Comparison of ENCODE assay signal across 28 cellular contexts in the genomic region with DNA sequence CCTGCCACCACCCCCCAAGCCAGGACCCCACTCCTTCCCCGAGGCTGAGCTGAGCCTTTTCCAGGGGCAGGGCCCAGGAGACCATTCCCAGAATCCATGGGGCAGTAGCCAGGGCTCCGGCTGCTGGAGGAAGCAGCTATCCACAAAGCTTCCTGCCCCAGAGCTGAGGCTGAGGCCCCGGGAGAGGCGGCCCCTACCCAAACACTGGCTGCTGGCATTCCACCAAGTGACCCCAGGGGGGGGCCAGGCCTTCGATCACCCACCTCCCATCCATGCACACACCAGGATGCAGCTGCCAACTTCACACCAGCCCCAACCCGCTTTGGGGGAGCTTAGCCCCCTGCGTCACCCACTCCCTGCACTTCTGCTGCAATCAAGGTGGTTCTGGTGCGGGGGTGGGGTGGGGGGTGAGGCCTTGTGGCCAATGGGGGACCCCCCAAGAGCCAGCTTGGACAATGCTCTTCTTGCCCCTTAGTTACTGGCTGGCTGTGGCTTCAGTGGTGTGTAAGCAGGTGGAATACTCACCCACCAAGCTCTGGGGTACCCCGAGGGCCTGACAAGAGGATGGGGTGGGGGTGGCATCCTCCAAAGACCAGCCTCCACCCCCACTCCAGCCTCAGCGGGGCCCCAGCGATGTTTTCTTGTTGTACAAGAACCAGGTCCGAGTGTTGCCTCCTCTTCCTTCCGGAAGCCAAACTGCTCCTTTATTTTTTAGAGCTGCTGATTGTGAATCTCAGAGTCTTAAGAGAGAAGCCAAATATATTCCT. TPM values are rescaled to one million over a fixed set of nuclear protein-coding genes. Genes with fewer than 3 reads are reported as not detected.
DNase-seq lines count a peak whose midpoint lies in the region; ATAC-seq, FAIRE-seq and TF ChIP-seq lines count a peak whose summit lies in the region.
"Had no signal": no experiment of that assay in that cellular context is flagged by ENCODE, and none has a peak within 500 bp of the region (broad histone marks: within the 10 kb centered on the region; RNA-seq: fewer than 3 reads in every experiment).

No MANE protein-coding gene starts in this region.

- FAIRE-seq in HepG2 (lab: Jason Lieb, UNC), result no peak
- FAIRE-seq: D721Med, GM12892, RCC 7860 had no signal

- H3K27ac ChIP-seq in CD8-positive, alpha-beta T cell (ENCODE audit: low read depth, low read length), result no peak overlapping the region
- H3K27ac ChIP-seq in caudate nucleus (ENCODE audit: low read depth, low read length) (peak overlapping the region; percentile 99), HepG2 (ENCODE audit: extremely low read length, insufficient read depth, low read length) (no peak overlapping the region), suprapubic skin (peak overlapping the region; percentile 56)
- H3K27ac ChIP-seq: HL-60, SK-N-MC had no signal

- in situ Hi-C loops in HepG2 (cut with HindIII; ENCODE audit: extremely low pct_ligation_motif_present, low pct_unique_long_range_greater_than_20kb), result no loop called here

- no peak overlapping the region for H3K4me3 Mint-ChIP-seq in CD8-positive, alpha-beta T cell
- H3K4me3 Mint-ChIP-seq: activated CD4-positive, alpha-beta T cell treated with anti-CD3 and anti-CD28 coated beads, Interleukin-2, amount 10 ng/mL, durations not matched to agents 24 days and 14 days; activated naive CD4-positive, alpha-beta T cell treated with anti-CD3 and anti-CD28 coated beads for 36 hours; dendritic cell treated with granulocyte-macrophage colony-stimulating factor and Interleukin-4, amounts not matched to agents 40 ng/mL and 50 ng/mL, for 4 days; mesothelial cell of epicardium; naive thymus-derived CD4-positive, alpha-beta T cell; T-helper 17 cell; type B pancreatic cell had no signal

- no peaks in the 10 kb centered on the region for H3K9me3 ChIP-seq in CD8-positive, alpha-beta T cell (ENCODE audit: low read length)
- H3K9me3 ChIP-seq in HepG2 (ENCODE audit: low read length) (no peaks in the 10 kb centered on the region), suprapubic skin (no peaks in the 10 kb centered on the region)

- no peak for TF ChIP-seq EP300 in HepG2 (IDR thresholded peaks at IDR 0.05; ENCODE audit: low read depth in 2 of 2, low read length in 2 of 2)
- no peak for TF ChIP-seq EP300 in HepG2 (CRISPR knock-in tag; IDR thresholded peaks at IDR 0.05; ENCODE audit: borderline replicate concordance)
- TF ChIP-seq EP300 in suprapubic skin (IDR thresholded peaks at IDR 0.05), result no peak

- peaks cover 3% of the 10 kb centered on the region for H3K4me1 ChIP-seq in CD8-positive, alpha-beta T cell (ENCODE audit: insufficient read depth, low read length)
- H3K4me1 ChIP-seq in HepG2 (ENCODE audit: insufficient read depth, low read length), result peaks cover 25% of the 10 kb centered on the region
- H3K4me1 ChIP-seq in suprapubic skin, result peaks cover 69% of the 10 kb centered on the region

- no peak overlapping the region for H2AFZ ChIP-seq in HepG2 (ENCODE audit: low read length)

- peaks cover 22% of the 10 kb centered on the region for H3K36me3 ChIP-seq in CD8-positive, alpha-beta T cell (ENCODE audit: insufficient read depth, low read length)
- H3K36me3 ChIP-seq in HepG2 (replicated peaks in 1 of 2; ENCODE audit: control insufficient read depth in 1 of 2, insufficient read depth in 2 of 2, low read length in 2 of 2) (peaks cover 24 to 47% of the 10 kb centered on the region in 2 experiments), suprapubic skin (peaks cover 58% of the 10 kb centered on the region)

- H3K79me2 ChIP-seq in HepG2 (ENCODE audit: insufficient read depth, low read length), result no peaks in the 10 kb centered on the region

- no peak for ATAC-seq in CD8-positive, alpha-beta T cell
- no peak for ATAC-seq in HepG2
- no peak for ATAC-seq in GM21529 (IDR thresholded peaks at IDR 0.05; ENCODE audit: unreplicated experiment)
- no peak for ATAC-seq in GM21786 (IDR thresholded peaks at IDR 0.05; ENCODE audit: unreplicated experiment)
- no peak for ATAC-seq in GM18520 (IDR thresholded peaks at IDR 0.05; ENCODE audit: unreplicated experiment)
- ATAC-seq in GM21360 (IDR thresholded peaks at IDR 0.05; ENCODE audit: unreplicated experiment), result no peak
- ATAC-seq: HCT116; naive thymus-derived CD4-positive, alpha-beta T cell; T-helper 17 cell had no signal

- TF ChIP-seq CTCF in CD8-positive, alpha-beta T cell (IDR thresholded peaks at IDR 0.05), result no peak
- TF ChIP-seq CTCF in HepG2 (CRISPR knock-in tag; IDR thresholded peaks at IDR 0.05), result no peak
- no peak for TF ChIP-seq CTCF in suprapubic skin (IDR thresholded peaks at IDR 0.05)

- TF ChIP-seq POLR2A in HepG2 (IDR thresholded peaks at IDR 0.05; ENCODE audit: insufficient read depth in 1 of 2, low read depth in 2 of 2, low read length in 2 of 2), result no peak
- no peak for TF ChIP-seq POLR2A in suprapubic skin (IDR thresholded peaks at IDR 0.05)

- H3K4me2 ChIP-seq in HepG2 (ENCODE audit: low read depth, low read length), result no peak overlapping the region

- no peak overlapping the region for H3K9ac ChIP-seq in HepG2 (ENCODE audit: insufficient read depth, low read depth, low read length)

- no TSS peak for BruUV-seq in HepG2 (replicated peaks; lab: Mats Ljungman, UMichigan)

- intact Hi-C loops in CD8-positive, alpha-beta T cell (cut with DNase I, micrococcal nuclease), result no loop called here
- intact Hi-C loops in HepG2 (cut with micrococcal nuclease; ENCODE audit: unreplicated experiment), result no loop called here

- H3K27me3 Mint-ChIP-seq in CD8-positive, alpha-beta T cell (ENCODE audit: low read depth), result no peaks in the 10 kb centered on the region
- H3K27me3 Mint-ChIP-seq: type B pancreatic cell had no signal

- POLR2A ChIA-PET in CD8-positive, alpha-beta T cell (lab: Charles Lee), result no interaction called here
- POLR2A ChIA-PET in HepG2 (lab: Yijun Ruan, JAX), result interaction anchor here (0.9 to 3.0 kb wide), 4 partner anchors 11 to 17 kb away, joined by 3 to 9 read pairs (median 3); a partner anchor contains a TSS

- CTCF ChIA-PET in CD8-positive, alpha-beta T cell (lab: Charles Lee), result interaction anchor here (1.2 kb wide), 1 partner anchor 117 kb away, joined by 6 read pairs; no protein-coding TSS in a partner anchor
- CTCF ChIA-PET in HepG2 (lab: Yijun Ruan, JAX; ENCODE audit: low intra/inter-chr PET ratio, low total read pairs), result no interaction called here

- H3K9me3 Mint-ChIP-seq in CD8-positive, alpha-beta T cell, result no peaks in the 10 kb centered on the region
- H3K9me3 Mint-ChIP-seq: activated CD4-positive, alpha-beta T cell treated with anti-CD3 and anti-CD28 coated beads, Interleukin-2, amount 10 ng/mL, durations not matched to agents 24 days and 14 days; activated naive CD4-positive, alpha-beta T cell treated with anti-CD3 and anti-CD28 coated beads for 36 hours; dendritic cell treated with granulocyte-macrophage colony-stimulating factor and Interleukin-4, amounts not matched to agents 40 ng/mL and 50 ng/mL, for 4 days; mesothelial cell of epicardium; naive thymus-derived CD4-positive, alpha-beta T cell; type B pancreatic cell had no signal

- H3K27me3 ChIP-seq in CD8-positive, alpha-beta T cell (ENCODE audit: insufficient read depth, low read length), result no peaks in the 10 kb centered on the region
- H3K27me3 ChIP-seq in HepG2 (ENCODE audit: control insufficient read depth in 1 of 2, insufficient read depth in 2 of 2, low read length in 2 of 2), result peaks cover 0 to 6% of the 10 kb centered on the region in 2 experiments; a peak in 2 of 5 replicates
- H3K27me3 ChIP-seq in suprapubic skin, result no peaks in the 10 kb centered on the region

- H3K36me3 Mint-ChIP-seq in CD8-positive, alpha-beta T cell, result peaks cover 42% of the 10 kb centered on the region
- H3K36me3 Mint-ChIP-seq: type B pancreatic cell had no signal

- no peak for TF ChIP-seq RAD21 in HepG2 (CRISPR knock-in tag; IDR thresholded peaks at IDR 0.05)

- H3K27ac Mint-ChIP-seq in CD8-positive, alpha-beta T cell, result peak overlapping the region; percentile 41
- H3K27ac Mint-ChIP-seq: activated CD4-positive, alpha-beta T cell treated with anti-CD3 and anti-CD28 coated beads, Interleukin-2, amount 10 ng/mL, durations not matched to agents 24 days and 14 days; activated naive CD4-positive, alpha-beta T cell treated with anti-CD3 and anti-CD28 coated beads for 36 hours; mesothelial cell of epicardium; naive thymus-derived CD4-positive, alpha-beta T cell; T-helper 17 cell; type B pancreatic cell had no signal

- no peak overlapping the region for H3K4me3 ChIP-seq in CD8-positive, alpha-beta T cell (ENCODE audit: low read depth, low read length)
- H3K4me3 ChIP-seq in HepG2 (replicated peaks in 1 of 3; ENCODE audit: insufficient read depth in 1 of 3, low read depth in 2 of 3, low read length in 3 of 3) (no peak overlapping the region), suprapubic skin (no peak overlapping the region)
- H3K4me3 ChIP-seq: SK-N-MC had no signal

- 0 out of 2 replicates have a peak, but pooled peaks cover 2% of the 10 kb centered on the region for H4K20me1 ChIP-seq in HepG2 (ENCODE audit: insufficient read depth, low read length)

- no peak for DNase-seq in CD8-positive, alpha-beta T cell
- DNase-seq in caudate nucleus (lab: John Stamatoyannopoulos, UW), result peak in 3 of 61 donors; percentile 42 to 44 (median 44)
- DNase-seq in HepG2 (ENCODE audit: low spot score), result no peak
- no peak for DNase-seq in suprapubic skin (ENCODE audit: low spot score in 2 of 2)
- DNase-seq: activated CD4-positive, alpha-beta T cell treated with anti-CD3 and anti-CD28 coated beads, Interleukin-2, amount 10 ng/mL, durations not matched to agents 24 days and 14 days; activated naive CD4-positive, alpha-beta T cell treated with anti-CD3 and anti-CD28 coated beads for 36 hours; activated T-cell treated with anti-CD3 and anti-CD28 coated beads, Interleukin-2, amount 50 U/mL, for 48 hours; amniotic stem cell; naive thymus-derived CD4-positive, alpha-beta T cell; NCI-H1048; NCI-H524 treated with DMSO at 0.1 percent for 48 hours; stimulated activated CD4-positive, alpha-beta T cell treated with anti-CD3 and anti-CD28 coated beads, Interleukin-12 subunit alpha, Interleukin-12 subunit beta, amount 100 ng/mL, for 4 hours; stimulated activated naive CD4-positive, alpha-beta T cell treated with Interleukin-2 at 50 U/mL for 16 hours; T-helper 17 cell had no signal

- peaks cover 5% of the 10 kb centered on the region for H3K4me1 Mint-ChIP-seq in CD8-positive, alpha-beta T cell (ENCODE audit: low read depth)

- 99% methylated on average over 4 of the region's 13 CpGs for WGBS in HepG2 (ENCODE audit: low lambda C conversion rate)
- 61% methylated on average over 7 of the region's 13 CpGs for WGBS in suprapubic skin

RNA-seq across cellular contexts. Expression of a gene that starts 16.8 kb away (rescaled TPM):
- total RNA-seq in CD8-positive, alpha-beta T cell, result 10 to 100 TPM; 69.8 to 71.8 TPM
- total RNA-seq in HepG2 (2016; rRNA removed; fragmentation: Illumina TruSeq; extraction: Trizol), result 40.4 and 54.8 TPM in 2 replicates
- 58.9 and 65.5 TPM in 2 replicates for total RNA-seq in HepG2 (2016; cell fraction: cytosol; rRNA removed; fragmentation: Illumina TruSeq; extraction: Trizol; ENCODE audit: low read depth)
- total RNA-seq in HepG2 (2016; cell fraction: insoluble cytoplasmic fraction; rRNA removed; fragmentation: Illumina TruSeq; extraction: Trizol), result 35.1 and 61.8 TPM in 2 replicates
- total RNA-seq in HepG2 (2016; cell fraction: membrane; rRNA removed; fragmentation: Illumina TruSeq; extraction: Trizol), result 24.4 and 24.9 TPM in 2 replicates
- total RNA-seq in HepG2 (2016; cell fraction: nucleus; rRNA removed; fragmentation: Illumina TruSeq; extraction: Trizol), result 52.0 and 62.6 TPM in 2 replicates
- 18.6 and 28.4 TPM in 2 replicates for polyA plus RNA-seq in HepG2 (2011; rRNA removed)
- polyA plus RNA-seq in HepG2 (2011; cell fraction: cytosol; rRNA removed), result 9.7 and 12.5 TPM in 2 replicates
- 158 and 176 TPM in 2 replicates for polyA plus RNA-seq in HepG2 (2011; cell fraction: nucleus; rRNA removed)
- 28.0 and 41.5 TPM in 2 replicates for polyA plus RNA-seq in HepG2 (2012)
- 7.8 and 7.9 TPM in 2 replicates for polyA plus RNA-seq in HepG2 (2016; cell fraction: cytosol; fragmentation: Illumina TruSeq; extraction: Trizol; ENCODE audit: low read depth)
- 28.2 and 32.7 TPM in 2 replicates for polyA plus RNA-seq in HepG2 (2016; cell fraction: insoluble cytoplasmic fraction; fragmentation: Illumina TruSeq; extraction: Trizol; ENCODE audit: low read depth)
- 9.0 and 12.1 TPM in 2 replicates for polyA plus RNA-seq in HepG2 (2016; cell fraction: membrane; fragmentation: Illumina TruSeq; extraction: Trizol; ENCODE audit: low read depth)
- polyA plus RNA-seq in HepG2 (2016; cell fraction: nucleus; fragmentation: Illumina TruSeq; extraction: Trizol; ENCODE audit: insufficient read depth, low read depth), result 146 and 160 TPM in 2 replicates
- polyA minus RNA-seq in HepG2 (2011; rRNA and poly(A)+ RNA removed; ENCODE audit: low replicate concordance), result 50.2 and 100 TPM in 2 replicates
- polyA minus RNA-seq in HepG2 (2011; cell fraction: cytosol; rRNA and poly(A)+ RNA removed), result 19.4 and 21.0 TPM in 2 replicates
- polyA minus RNA-seq in HepG2 (2011; cell fraction: nucleus; rRNA and poly(A)+ RNA removed), result 53.3 and 54.8 TPM in 2 replicates
- 100 to 1,000 TPM in 1 of 4 donors, 10 to 100 TPM in 3; 73.4 to 127 (median 83.8) TPM for total RNA-seq in suprapubic skin

RNA-seq across cellular contexts. Expression of a gene that starts 22.0 kb away (rescaled TPM):
- total RNA-seq in CD8-positive, alpha-beta T cell, result not detected
- 0.70 and 0.80 TPM in 2 replicates for total RNA-seq in HepG2 (2016; rRNA removed; fragmentation: Illumina TruSeq; extraction: Trizol)
- 0.20 and 0.26 TPM in 2 replicates for total RNA-seq in HepG2 (2016; cell fraction: cytosol; rRNA removed; fragmentation: Illumina TruSeq; extraction: Trizol; ENCODE audit: low read depth)
- 0.68 and 1.1 TPM in 2 replicates for total RNA-seq in HepG2 (2016; cell fraction: insoluble cytoplasmic fraction; rRNA removed; fragmentation: Illumina TruSeq; extraction: Trizol)
- total RNA-seq in HepG2 (2016; cell fraction: membrane; rRNA removed; fragmentation: Illumina TruSeq; extraction: Trizol), result 0.59 and 0.62 TPM in 2 replicates
- 0.28 and 0.37 TPM in 2 replicates for total RNA-seq in HepG2 (2016; cell fraction: nucleus; rRNA removed; fragmentation: Illumina TruSeq; extraction: Trizol)
- 0.14 and 0.16 TPM in 2 replicates for polyA plus RNA-seq in HepG2 (2011; rRNA removed)
- 0.10 and 0.12 TPM in 2 replicates for polyA plus RNA-seq in HepG2 (2011; cell fraction: cytosol; rRNA removed)
- 0.09 and 0.43 TPM in 2 replicates for polyA plus RNA-seq in HepG2 (2011; cell fraction: nucleus; rRNA removed)
- 0.24 and 0.29 TPM in 2 replicates for polyA plus RNA-seq in HepG2 (2012)
- 0.24 and 0.27 TPM in 2 replicates for polyA plus RNA-seq in HepG2 (2016; cell fraction: cytosol; fragmentation: Illumina TruSeq; extraction: Trizol; ENCODE audit: low read depth)
- polyA plus RNA-seq in HepG2 (2016; cell fraction: insoluble cytoplasmic fraction; fragmentation: Illumina TruSeq; extraction: Trizol; ENCODE audit: low read depth), result 0.71 and 1.2 TPM in 2 replicates
- polyA plus RNA-seq in HepG2 (2016; cell fraction: membrane; fragmentation: Illumina TruSeq; extraction: Trizol; ENCODE audit: low read depth), result 0.50 and 0.52 TPM in 2 replicates
- 1.1 and 1.5 TPM in 2 replicates for polyA plus RNA-seq in HepG2 (2016; cell fraction: nucleus; fragmentation: Illumina TruSeq; extraction: Trizol; ENCODE audit: insufficient read depth, low read depth)
- 0.38 TPM in 1 of 2 replicates, not detected in the other for polyA minus RNA-seq in HepG2 (2011; rRNA and poly(A)+ RNA removed; ENCODE audit: low replicate concordance)
- not detected in 2 replicates for polyA minus RNA-seq in HepG2 (2011; cell fraction: cytosol; rRNA and poly(A)+ RNA removed)
- polyA minus RNA-seq in HepG2 (2011; cell fraction: nucleus; rRNA and poly(A)+ RNA removed), result 0.12 TPM in 1 of 2 replicates, not detected in the other
- total RNA-seq in suprapubic skin, result 100 to 1,000 TPM in 3 of 4 donors, 10 to 100 TPM in 1; 64.6 to 187 (median 134) TPM
- total RNA-seq: activated CD4-positive, alpha-beta T cell treated with anti-CD3 and anti-CD28 coated beads, Interleukin-2, amount 10 ng/mL, durations not matched to agents 24 days and 14 days; activated naive CD4-positive, alpha-beta T cell treated with anti-CD3 and anti-CD28 coated beads for 36 hours; naive thymus-derived CD4-positive, alpha-beta T cell; occipital lobe; T-helper 17 cell had no signal
- polyA plus RNA-seq: naive thymus-derived CD4-positive, alpha-beta T cell had no signal

RNA-seq across cellular contexts. Expression of a gene that starts 39.7 kb away (rescaled TPM):
- 1 to 10 TPM in 1 of 2 experiments, under 1 TPM in 1; 0.64 to 1.1 TPM for total RNA-seq in CD8-positive, alpha-beta T cell
- total RNA-seq in HepG2 (2016; rRNA removed; fragmentation: Illumina TruSeq; extraction: Trizol) (not detected in 2 replicates), suprapubic skin (10 to 100 TPM; 25.1 to 76.3 (median 49.6) TPM)
- not detected in 2 replicates for total RNA-seq in HepG2 (2016; cell fraction: cytosol; rRNA removed; fragmentation: Illumina TruSeq; extraction: Trizol; ENCODE audit: low read depth)
- total RNA-seq in HepG2 (2016; cell fraction: insoluble cytoplasmic fraction; rRNA removed; fragmentation: Illumina TruSeq; extraction: Trizol), result not detected in 2 replicates
- not detected in 2 replicates for total RNA-seq in HepG2 (2016; cell fraction: membrane; rRNA removed; fragmentation: Illumina TruSeq; extraction: Trizol)
- total RNA-seq in HepG2 (2016; cell fraction: nucleus; rRNA removed; fragmentation: Illumina TruSeq; extraction: Trizol), result not detected in 2 replicates
- polyA plus RNA-seq in HepG2 (2011; rRNA removed), result 0.01 and 0.03 TPM in 2 replicates
- polyA plus RNA-seq in HepG2 (2011; cell fraction: cytosol; rRNA removed), result 0.03 and 0.05 TPM in 2 replicates
- 0.14 TPM in 1 of 2 replicates, not detected in the other for polyA plus RNA-seq in HepG2 (2011; cell fraction: nucleus; rRNA removed)
- 0.16 and 0.34 TPM in 2 replicates for polyA plus RNA-seq in HepG2 (2012)
- not detected in 2 replicates for polyA plus RNA-seq in HepG2 (2016; cell fraction: cytosol; fragmentation: Illumina TruSeq; extraction: Trizol; ENCODE audit: low read depth)
- polyA plus RNA-seq in HepG2 (2016; cell fraction: insoluble cytoplasmic fraction; fragmentation: Illumina TruSeq; extraction: Trizol; ENCODE audit: low read depth), result not detected in 2 replicates
- not detected in 2 replicates for polyA plus RNA-seq in HepG2 (2016; cell fraction: membrane; fragmentation: Illumina TruSeq; extraction: Trizol; ENCODE audit: low read depth)
- not detected in 2 replicates for polyA plus RNA-seq in HepG2 (2016; cell fraction: nucleus; fragmentation: Illumina TruSeq; extraction: Trizol; ENCODE audit: insufficient read depth, low read depth)
- 0.16 TPM in 1 of 2 replicates, not detected in the other for polyA minus RNA-seq in HepG2 (2011; rRNA and poly(A)+ RNA removed; ENCODE audit: low replicate concordance)
- not detected in 2 replicates for polyA minus RNA-seq in HepG2 (2011; cell fraction: cytosol; rRNA and poly(A)+ RNA removed)
- polyA minus RNA-seq in HepG2 (2011; cell fraction: nucleus; rRNA and poly(A)+ RNA removed), result not detected in 2 replicates
- polyA plus RNA-seq: naive thymus-derived CD4-positive, alpha-beta T cell had no signal

RNA-seq across cellular contexts. Expression of a gene that starts 45.9 kb away (rescaled TPM):
- not detected for total RNA-seq in CD8-positive, alpha-beta T cell
- 5.1 and 5.8 TPM in 2 replicates for total RNA-seq in HepG2 (2016; rRNA removed; fragmentation: Illumina TruSeq; extraction: Trizol)
- 1.5 and 1.6 TPM in 2 replicates for total RNA-seq in HepG2 (2016; cell fraction: cytosol; rRNA removed; fragmentation: Illumina TruSeq; extraction: Trizol; ENCODE audit: low read depth)
- total RNA-seq in HepG2 (2016; cell fraction: insoluble cytoplasmic fraction; rRNA removed; fragmentation: Illumina TruSeq; extraction: Trizol), result 5.3 and 5.8 TPM in 2 replicates
- 4.8 and 5.0 TPM in 2 replicates for total RNA-seq in HepG2 (2016; cell fraction: membrane; rRNA removed; fragmentation: Illumina TruSeq; extraction: Trizol)
- 3.0 and 4.2 TPM in 2 replicates for total RNA-seq in HepG2 (2016; cell fraction: nucleus; rRNA removed; fragmentation: Illumina TruSeq; extraction: Trizol)
- polyA plus RNA-seq in HepG2 (2011; rRNA removed), result 0.41 and 1.1 TPM in 2 replicates
- polyA plus RNA-seq in HepG2 (2011; cell fraction: cytosol; rRNA removed), result 0.38 and 0.64 TPM in 2 replicates
- polyA plus RNA-seq in HepG2 (2011; cell fraction: nucleus; rRNA removed), result 0.42 and 0.95 TPM in 2 replicates
- 0.58 and 0.69 TPM in 2 replicates for polyA plus RNA-seq in HepG2 (2012)
- polyA plus RNA-seq in HepG2 (2016; cell fraction: cytosol; fragmentation: Illumina TruSeq; extraction: Trizol; ENCODE audit: low read depth), result 1.8 TPM in 2 replicates
- 7.9 and 8.6 TPM in 2 replicates for polyA plus RNA-seq in HepG2 (2016; cell fraction: insoluble cytoplasmic fraction; fragmentation: Illumina TruSeq; extraction: Trizol; ENCODE audit: low read depth)
- 2.3 and 3.2 TPM in 2 replicates for polyA plus RNA-seq in HepG2 (2016; cell fraction: membrane; fragmentation: Illumina TruSeq; extraction: Trizol; ENCODE audit: low read depth)
- polyA plus RNA-seq in HepG2 (2016; cell fraction: nucleus; fragmentation: Illumina TruSeq; extraction: Trizol; ENCODE audit: insufficient read depth, low read depth), result 5.8 and 9.1 TPM in 2 replicates
- polyA minus RNA-seq in HepG2 (2011; rRNA and poly(A)+ RNA removed; ENCODE audit: low replicate concordance), result 1.9 TPM in 1 of 2 replicates, not detected in the other
- polyA minus RNA-seq in HepG2 (2011; cell fraction: cytosol; rRNA and poly(A)+ RNA removed), result 0.70 and 0.99 TPM in 2 replicates
- 0.13 TPM in 1 of 2 replicates, not detected in the other for polyA minus RNA-seq in HepG2 (2011; cell fraction: nucleus; rRNA and poly(A)+ RNA removed)
- 1 to 10 TPM in 1 of 4 donors, under 1 TPM in 2, not detected in 1; 0.64 to 1.3 (median 0.81) TPM for total RNA-seq in suprapubic skin
- total RNA-seq: activated CD4-positive, alpha-beta T cell treated with anti-CD3 and anti-CD28 coated beads, Interleukin-2, amount 10 ng/mL, durations not matched to agents 24 days and 14 days; activated naive CD4-positive, alpha-beta T cell treated with anti-CD3 and anti-CD28 coated beads for 36 hours; naive thymus-derived CD4-positive, alpha-beta T cell; T-helper 17 cell had no signal
- polyA plus RNA-seq: naive thymus-derived CD4-positive, alpha-beta T cell had no signal

Comparison
In these comparisons a context has a peak if more than half of its experiments do, and no peak if none do; other contexts are left out.
1. H3K27ac ChIP-seq: peak in caudate nucleus (single experiment) and suprapubic skin (single experiment); none in CD8-positive, alpha-beta T cell (single experiment) and HepG2 (single experiment).
2. RNA of a gene that starts 22.0 kb away (total RNA-seq): 64.6 to 187 TPM in suprapubic skin; 0.20 to 1.1 TPM in HepG2 and not detected in CD8-positive, alpha-beta T cell; every median in the first group is over 10 times any median in the second.
3. RNA of a gene that starts 39.7 kb away (total RNA-seq): 25.1 to 76.3 TPM in suprapubic skin; 0.64 to 1.1 TPM in CD8-positive, alpha-beta T cell and not detected in HepG2; every median in the first group is over 10 times any median in the second.